In genomic region chr7:112042631-112043030, GRCh38 we compare ENCODE assay signal across 22 cellular contexts.
"Had no signal": no experiment of that assay in that cellular context is flagged by ENCODE, and none has a peak within 500 bp of the region (broad histone marks: within the 10 kb centered on the region; RNA-seq: fewer than 3 reads in every experiment).

No MANE protein-coding gene starts in this region.

- H3K36me3 Mint-ChIP-seq: naive B cell; stimulated activated naive B cell treated with anti-CD40 and anti-IgM and Interleukin-4, amounts not matched to agents 10 μg/mL and 1 μg/mL and 100 μg/mL, for 72 hours had no signal

- H3K27me3 ChIP-seq: esophagus squamous epithelium, heart left ventricle, neutrophil, spleen, testis, tibial nerve, upper lobe of right lung, vagina had no signal

- ATAC-seq: heart left ventricle; left colon; psoas muscle; sciatic nerve; stimulated activated naive B cell treated with anti-CD40 and anti-IgM and Interleukin-4, amounts not matched to agents 10 μg/mL and 1 μg/mL and 100 μg/mL, for 72 hours; stimulated activated naive CD8-positive, alpha-beta T cell treated with anti-CD3 and anti-CD28 coated beads, Interleukin-15, amount 100 ng/mL, for 72 hours; upper lobe of right lung had no signal

- H3K36me3 ChIP-seq: esophagus squamous epithelium, heart left ventricle, neutrophil, spleen, tibial nerve, upper lobe of right lung, vagina had no signal

- H3K4me3 ChIP-seq: esophagus squamous epithelium, heart left ventricle, psoas muscle, spleen, testis, tibial nerve, upper lobe of right lung, vagina had no signal

- H3K4me1 ChIP-seq: esophagus squamous epithelium, spleen, testis, tibial nerve, upper lobe of right lung, vagina had no signal

- H3K27ac ChIP-seq: esophagus squamous epithelium, heart left ventricle, neutrophil, psoas muscle, spleen, testis, tibial nerve, upper lobe of right lung, vagina had no signal

- H3K27ac Mint-ChIP-seq: naive B cell; nephron; stimulated activated naive B cell treated with anti-CD40 and anti-IgM and Interleukin-4, amounts not matched to agents 10 μg/mL and 1 μg/mL and 100 μg/mL, for 72 hours; stimulated activated naive CD8-positive, alpha-beta T cell treated with anti-CD3 and anti-CD28 coated beads, Interleukin-15, amount 100 ng/mL, for 72 hours had no signal

- H3K4me3 Mint-ChIP-seq: naive B cell; nephron; stimulated activated naive B cell treated with anti-CD40 and anti-IgM and Interleukin-4, amounts not matched to agents 10 μg/mL and 1 μg/mL and 100 μg/mL, for 72 hours; stimulated activated naive CD8-positive, alpha-beta T cell treated with anti-CD3 and anti-CD28 coated beads, Interleukin-15, amount 100 ng/mL, for 72 hours had no signal

- DNase-seq: dermis blood vessel endothelial cell; esophagus squamous epithelium; foreskin fibroblast; heart left ventricle; hippocampal formation; left colon; mesendoderm; naive B cell; psoas muscle; retina; spleen; stimulated activated CD4-positive, alpha-beta T cell treated with anti-CD3 and anti-CD28 coated beads, Interleukin-2, amount 100 ng/mL, for 24 hours; stimulated activated CD4-positive, alpha-beta T cell treated with anti-CD3 and anti-CD28 coated beads, Interleukin-4, amount 100 ng/mL, for 4 hours; stimulated activated naive B cell treated with anti-CD40 and anti-IgM and Interleukin-4, amounts not matched to agents 10 μg/mL and 1 μg/mL and 100 μg/mL, for 72 hours; stimulated activated naive CD8-positive, alpha-beta T cell treated with anti-CD3 and anti-CD28 coated beads, Interleukin-15, amount 100 ng/mL, for 72 hours; testis; upper lobe of right lung had no signal

- H3K4me1 Mint-ChIP-seq: naive B cell; stimulated activated naive B cell treated with anti-CD40 and anti-IgM and Interleukin-4, amounts not matched to agents 10 μg/mL and 1 μg/mL and 100 μg/mL, for 72 hours; stimulated activated naive CD8-positive, alpha-beta T cell treated with anti-CD3 and anti-CD28 coated beads, Interleukin-15, amount 100 ng/mL, for 72 hours had no signal

- H3K9me3 ChIP-seq: neutrophil, psoas muscle, testis, upper lobe of right lung, vagina had no signal
